ENCODE assay signal across 1 cellular context in the genomic region with DNA sequence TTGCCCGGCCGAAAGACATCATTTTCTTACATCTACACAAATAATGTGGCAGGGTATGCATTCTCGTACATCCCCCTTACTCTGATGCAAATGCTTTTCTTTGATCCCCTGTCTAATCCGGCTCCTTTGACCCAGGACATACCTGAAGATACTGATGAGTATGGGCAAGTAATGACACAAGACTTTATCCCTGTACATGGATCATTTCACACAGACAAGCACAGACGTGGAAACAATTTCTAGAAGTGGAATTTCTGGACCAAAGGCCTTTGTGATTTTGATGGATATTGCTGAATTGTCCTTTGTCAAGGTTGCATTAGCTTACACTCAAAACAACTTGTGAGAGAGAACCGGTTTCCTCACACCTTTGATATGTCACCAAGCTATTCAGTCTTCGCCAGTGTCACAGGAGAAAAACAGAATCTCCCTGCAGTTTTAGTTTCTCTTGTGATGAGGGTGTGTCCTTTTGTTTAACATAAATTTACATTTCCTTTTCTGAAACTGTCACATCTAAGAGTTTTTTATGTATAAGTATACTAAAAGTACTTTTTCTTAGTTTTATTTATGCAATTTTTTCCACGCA.
TF ChIP-seq lines count a peak whose summit lies in the region.

No MANE protein-coding gene starts in this region.

TF ChIP-seq in HepG2, 621 proteins besides CTCF, POLR2A, EP300 and RAD21:
- TF ChIP-seq, protein P1, sequence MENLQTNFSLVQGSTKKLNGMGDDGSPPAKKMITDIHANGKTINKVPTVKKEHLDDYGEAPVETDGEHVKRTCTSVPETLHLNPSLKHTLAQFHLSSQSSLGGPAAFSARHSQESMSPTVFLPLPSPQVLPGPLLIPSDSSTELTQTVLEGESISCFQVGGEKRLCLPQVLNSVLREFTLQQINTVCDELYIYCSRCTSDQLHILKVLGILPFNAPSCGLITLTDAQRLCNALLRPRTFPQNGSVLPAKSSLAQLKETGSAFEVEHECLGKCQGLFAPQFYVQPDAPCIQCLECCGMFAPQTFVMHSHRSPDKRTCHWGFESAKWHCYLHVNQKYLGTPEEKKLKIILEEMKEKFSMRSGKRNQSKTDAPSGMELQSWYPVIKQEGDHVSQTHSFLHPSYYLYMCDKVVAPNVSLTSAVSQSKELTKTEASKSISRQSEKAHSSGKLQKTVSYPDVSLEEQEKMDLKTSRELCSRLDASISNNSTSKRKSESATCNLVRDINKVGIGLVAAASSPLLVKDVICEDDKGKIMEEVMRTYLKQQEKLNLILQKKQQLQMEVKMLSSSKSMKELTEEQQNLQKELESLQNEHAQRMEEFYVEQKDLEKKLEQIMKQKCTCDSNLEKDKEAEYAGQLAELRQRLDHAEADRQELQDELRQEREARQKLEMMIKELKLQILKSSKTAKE (CRISPR knock-in tag; IDR thresholded peaks at IDR 0.05; ENCODE audit: borderline replicate concordance): no peak
